Comparison of ENCODE assay signal across 17 cellular contexts in the genomic region with DNA sequence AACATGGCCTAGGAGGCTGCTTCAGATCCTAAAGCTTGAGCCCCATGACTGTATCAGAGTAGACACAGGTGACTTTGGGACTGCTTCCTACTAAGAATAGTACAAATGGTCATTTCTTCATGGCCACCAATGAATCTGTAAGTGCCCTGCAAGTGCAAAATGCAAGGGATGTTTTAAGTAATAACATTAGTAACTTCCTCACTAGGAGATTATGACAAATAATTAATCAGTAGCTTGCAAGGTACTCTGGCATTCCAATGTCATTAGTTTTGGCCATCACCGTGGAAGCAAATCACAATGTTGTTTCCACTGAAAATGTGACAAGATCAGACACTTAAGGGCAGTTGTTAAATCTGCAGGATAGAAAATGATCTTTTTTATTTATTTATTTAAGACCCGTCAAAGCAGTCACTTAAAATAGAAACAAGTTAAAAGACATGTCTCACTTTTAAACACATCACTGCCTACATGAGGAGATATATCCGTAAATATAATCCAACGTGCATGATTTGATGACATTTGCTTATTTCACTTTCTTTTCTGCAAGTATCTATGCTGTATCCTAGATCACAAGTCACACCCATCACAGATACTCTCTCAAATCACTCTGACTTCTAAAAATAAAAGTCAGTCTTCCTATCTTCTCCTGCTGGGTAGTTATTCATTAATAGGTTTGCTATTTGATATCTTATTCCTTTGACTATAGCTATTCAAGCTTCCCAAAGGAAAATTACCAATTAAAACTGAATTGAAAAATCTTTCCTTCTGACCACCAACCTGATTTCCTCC.
DNase-seq lines count a peak whose midpoint lies in the region; ATAC-seq and TF ChIP-seq lines count a peak whose summit lies in the region.
"Had no signal": no experiment of that assay in that cellular context is flagged by ENCODE, and none has a peak within 500 bp of the region (broad histone marks: within the 10 kb centered on the region; RNA-seq: fewer than 3 reads in every experiment).

No MANE protein-coding gene starts in this region.

- no peaks in the 10 kb centered on the region for H3K9me3 ChIP-seq in PC-3 (ENCODE audit: low read length)
- no peaks in the 10 kb centered on the region for H3K9me3 ChIP-seq in osteoblast (ENCODE audit: low read depth, low read length)
- H3K9me3 ChIP-seq: colonic mucosa had no signal

- no peak overlapping the region; the same call in 1 of the 2 replicates for H3K9ac ChIP-seq in PC-3 (ENCODE audit: low read length)

- H3K79me2 ChIP-seq in PC-3 (ENCODE audit: low read length) (no peaks in the 10 kb centered on the region), osteoblast (ENCODE audit: insufficient read depth, low read length) (no peaks in the 10 kb centered on the region)

- peak; percentile 81 for ATAC-seq in PC-3
- ATAC-seq: activated CD4-positive, CD25-positive, alpha-beta regulatory T cell treated with anti-CD3 and anti-CD28 coated beads, Interleukin-2, amount 50 U/mL, for 24 hours; stimulated activated effector memory CD8-positive, alpha-beta T cell treated with anti-CD3 and anti-CD28 coated beads, Interleukin-12 subunit alpha, Interleukin-12 subunit beta, amount 100 ng/mL, for 72 hours; T-helper 17 cell had no signal

- H3K27ac ChIP-seq in PC-3 (ENCODE audit: low read length) (peak overlapping the region; percentile 60), epithelial cell of prostate (peak overlapping the region; percentile 44), osteoblast (ENCODE audit: low read depth, low read length) (no peak overlapping the region)
- H3K27ac ChIP-seq: C4-2B, colonic mucosa, HL-60, skin epidermis had no signal

- no peaks in the 10 kb centered on the region for H3F3A ChIP-seq in PC-3 (ENCODE audit: low read length, unreplicated experiment)

- BruUV-seq in PC-3 (replicated peaks; lab: Mats Ljungman, UMichigan) = no TSS peak

- H3K4me3 ChIP-seq in PC-3 (ENCODE audit: low read length) (peak overlapping the region; percentile 14; the same call in 1 of the 2 replicates), osteoblast (ENCODE audit: insufficient read depth, low read length) (no peak overlapping the region)
- H3K4me3 ChIP-seq: colonic mucosa, skin epidermis had no signal

- intact Hi-C loops in PC-3 (cut with micrococcal nuclease) = no loop called here

- no peaks in the 10 kb centered on the region for H3K9me2 ChIP-seq in PC-3 (replicated peaks; ENCODE audit: low read length)

- H3K4me2 ChIP-seq in PC-3 (ENCODE audit: low read length) (peak overlapping the region; percentile 60), osteoblast (ENCODE audit: insufficient read depth, low read length) (peak overlapping the region; percentile 28)

- H2AFZ ChIP-seq in PC-3 (ENCODE audit: low read length) (no peak overlapping the region), osteoblast (ENCODE audit: low read length) (no peak overlapping the region)

- DNase-seq in ELR (ENCODE audit: low read depth) (peak; percentile 85), PC-3 (peak; percentile 88), epithelial cell of prostate (ENCODE audit: low read depth, low spot score) (peak; percentile 10), osteoblast (ENCODE audit: insufficient read length, low spot score, missing footprints) (peak; percentile 5), SKM-1 (lab: John Stamatoyannopoulos, UW; ENCODE audit: unreplicated experiment) (no peak), HEK293T (ENCODE audit: extremely low spot score) (no peak)
- no peak for DNase-seq in stimulated activated CD4-positive, alpha-beta T cell treated with anti-CD3 and anti-CD28 coated beads, Interleukin-1b, Interleukin-23, amount 100 ng/mL, for 48 hours
- DNase-seq: activated gamma-delta T cell, colonic mucosa, KG1, T-helper 17 cell, trophoblast cell had no signal

- CTCF ChIA-PET in PC-3 (lab: Charles Lee) = no interaction called here
- CTCF ChIA-PET in HEK293T (lab: Yijun Ruan, JAX) = no interaction called here

- TF ChIP-seq CTCF in PC-3 (conservative IDR thresholded peaks at IDR 0.05; ENCODE audit: low read depth, low read length) = no peak
- no peak for TF ChIP-seq CTCF in osteoblast (IDR thresholded peaks at IDR 0.05; ENCODE audit: extremely low read depth, low read depth, low read length)

- POLR2A ChIA-PET in PC-3 (lab: Charles Lee; ENCODE audit: unreplicated experiment) (no interaction called here), HEK293T (lab: Yijun Ruan, JAX) (no interaction called here)

- peaks cover 25% of the 10 kb centered on the region for H3K4me1 ChIP-seq in PC-3 (ENCODE audit: insufficient read depth, low read length)
- peaks cover 10% of the 10 kb centered on the region for H3K4me1 ChIP-seq in osteoblast (ENCODE audit: insufficient read depth, low read length)
- H3K4me1 ChIP-seq: colonic mucosa had no signal

- H4K20me1 ChIP-seq in PC-3 (ENCODE audit: low read length) (no peaks in the 10 kb centered on the region), osteoblast (ENCODE audit: insufficient read depth, low read length) (no peaks in the 10 kb centered on the region)

- H3K27me3 ChIP-seq in PC-3 (ENCODE audit: low read length) (no peaks in the 10 kb centered on the region), osteoblast (ENCODE audit: insufficient read depth, low read length) (no peaks in the 10 kb centered on the region)
- H3K27me3 ChIP-seq: colonic mucosa had no signal

- H3K36me3 ChIP-seq in PC-3 (ENCODE audit: low read depth, low read length) (no peaks in the 10 kb centered on the region), osteoblast (ENCODE audit: insufficient read depth, low read length) (no peaks in the 10 kb centered on the region)
- H3K36me3 ChIP-seq: colonic mucosa had no signal

TF ChIP-seq in HEK293T, 16 proteins besides CTCF, POLR2A, EP300 and RAD21:
- TF ChIP-seq SUZ12 (IDR thresholded peaks at IDR 0.05) (no peak), SP1 (IDR thresholded peaks at IDR 0.05) (no peak), CTBP1 (IDR thresholded peaks at IDR 0.05; ENCODE audit: borderline replicate concordance) (no peak), ARNT (IDR thresholded peaks at IDR 0.05) (no peak)

Comparison
In these comparisons a context has a peak if more than half of its experiments do, and no peak if none do; other contexts are left out.
1. DNase-seq: peak in ELR (single experiment), PC-3 (single experiment), epithelial cell of prostate (single experiment) and osteoblast (single experiment); none in SKM-1 (single experiment), stimulated activated CD4-positive, alpha-beta T cell treated with anti-CD3 and anti-CD28 coated beads, Interleukin-1b, Interleukin-23, amount 100 ng/mL, for 48 hours (single experiment) and HEK293T (single experiment).